8 cellular contexts compared by ENCODE assay signal in genomic region chr5:142770650-142771609, GRCh38. TPM values are rescaled to one million over a fixed set of nuclear protein-coding genes. Genes with fewer than 3 reads are reported as not detected.
DNase-seq lines count a peak whose midpoint lies in the region; ATAC-seq, FAIRE-seq and TF ChIP-seq lines count a peak whose summit lies in the region.

No MANE protein-coding gene starts in this region.

- no peak for TF ChIP-seq POLR2A in GM12891 (IDR thresholded peaks at IDR 0.05; ENCODE audit: low read depth, low read length)

- TF ChIP-seq CTCF in HFFc6 (IDR thresholded peaks at IDR 0.05), result peak; percentile 33; the same call in 1 of the 2 replicates
- peak; percentile 43 for TF ChIP-seq CTCF in chondrocyte (IDR thresholded peaks at IDR 0.05)

- no peaks in the 10 kb centered on the region; the same call in 1 of the 2 replicates for H3K27me3 Mint-ChIP-seq in HFFc6 (ENCODE audit: insufficient read depth)
- H3K27me3 Mint-ChIP-seq in chondrocyte (ENCODE audit: low read depth), result no peaks in the 10 kb centered on the region

- no peaks in the 10 kb centered on the region for H3K9me3 Mint-ChIP-seq in HFFc6
- H3K9me3 Mint-ChIP-seq in chondrocyte (ENCODE audit: low read depth), result no peaks in the 10 kb centered on the region

- no peaks in the 10 kb centered on the region for H3K36me3 Mint-ChIP-seq in HFFc6 (ENCODE audit: low read depth)
- H3K36me3 Mint-ChIP-seq in chondrocyte (ENCODE audit: low read depth), result no peaks in the 10 kb centered on the region

- intact Hi-C loops in left colon (cut with DNase I, micrococcal nuclease), result loop anchor here in 1 of 2 donors (5.0 kb wide), 1 partner anchor 96 kb away; no protein-coding TSS in a partner anchor

- ATAC-seq in left colon, result peak; percentile 34

- H3K27ac Mint-ChIP-seq in HFFc6 (peak overlapping the region; percentile 58; the same call in 1 of the 2 replicates), chondrocyte (ENCODE audit: unreplicated experiment) (peak overlapping the region; percentile 83)

- FAIRE-seq in GM12891 (lab: Jason Lieb, UNC), result peak; percentile 54

- peaks cover 18% of the 10 kb centered on the region for H3K4me1 Mint-ChIP-seq in HFFc6 (ENCODE audit: low read depth)
- H3K4me1 Mint-ChIP-seq in chondrocyte (ENCODE audit: low read depth), result peaks cover 23% of the 10 kb centered on the region

- H3K4me3 Mint-ChIP-seq in HFFc6 (peak overlapping the region; percentile 98), chondrocyte (ENCODE audit: unreplicated experiment) (peak overlapping the region; percentile 96)

- DNase-seq in GM12891 (ENCODE audit: insufficient read length, low spot score) (peak; percentile 18), HFFc6 (peak; percentile 24), NCI-H1092 (lab: John Stamatoyannopoulos, UW) (peak; percentile 14), chondrocyte (ENCODE audit: low spot score) (peak; percentile 89), left colon (peak; percentile 60 to 76), NCI-H446 (lab: John Stamatoyannopoulos, UW) (no peak)
- peak; percentile 61 for DNase-seq in activated CD4-positive, CD25-positive, alpha-beta regulatory T cell treated with anti-CD3 and anti-CD28 coated beads, Interleukin-2, amount 50 U/mL, for 72 hours
- peak; percentile 52 for DNase-seq in stimulated activated CD4-positive, alpha-beta T cell treated with anti-CD3 and anti-CD28 coated beads, Interleukin-1b, Interleukin-23, amount 100 ng/mL, for 48 hours

TF ChIP-seq in GM12891, 5 proteins besides CTCF, POLR2A, EP300 and RAD21:
- TF ChIP-seq PAX5 (IDR thresholded peaks at IDR 0.05; ENCODE audit: insufficient read depth, low read length, severe bottlenecking) (no peak), POLR2AphosphoS5 (IDR thresholded peaks at IDR 0.05; ENCODE audit: low read depth, low read length) (no peak), SPI1 (IDR thresholded peaks at IDR 0.05; ENCODE audit: low read depth, low read length) (0 out of 2 replicates have a peak, but pooled peaks have one; percentile 11)

RNA-seq across cellular contexts. Expression of gene ARHGAP26, which starts 0.8 kb away (rescaled TPM):
- polyA plus RNA-seq in GM12891 (2012; ENCODE audit: low read depth, missing spikeins), result 9.8 TPM
- 1 to 10 TPM; 2.3 to 3.6 (median 3.1) TPM for total RNA-seq in HFFc6 (2021; fragmentation: NEBNext Ultra II Directional; extraction: Animal tissue kit (Norgen Biotek cat#: 25700))
- total RNA-seq in chondrocyte, result 6.0 to 16.7 TPM (median 16.4 TPM) in 3 replicates
- 10 to 100 TPM; 71.6 to 85.1 TPM for total RNA-seq in left colon

Comparison
In these comparisons a context has a peak if more than half of its experiments do, and no peak if none do; other contexts are left out.
1. DNase-seq: peak in GM12891 (single experiment), HFFc6 (single experiment), NCI-H1092 (single experiment), activated CD4-positive, CD25-positive, alpha-beta regulatory T cell treated with anti-CD3 and anti-CD28 coated beads, Interleukin-2, amount 50 U/mL, for 72 hours (single experiment), chondrocyte (single experiment), left colon (2 of 2) and stimulated activated CD4-positive, alpha-beta T cell treated with anti-CD3 and anti-CD28 coated beads, Interleukin-1b, Interleukin-23, amount 100 ng/mL, for 48 hours (single experiment); none in NCI-H446 (0 of 2).